Comparison of ENCODE assay signal across 27 cellular contexts in the genomic region with DNA sequence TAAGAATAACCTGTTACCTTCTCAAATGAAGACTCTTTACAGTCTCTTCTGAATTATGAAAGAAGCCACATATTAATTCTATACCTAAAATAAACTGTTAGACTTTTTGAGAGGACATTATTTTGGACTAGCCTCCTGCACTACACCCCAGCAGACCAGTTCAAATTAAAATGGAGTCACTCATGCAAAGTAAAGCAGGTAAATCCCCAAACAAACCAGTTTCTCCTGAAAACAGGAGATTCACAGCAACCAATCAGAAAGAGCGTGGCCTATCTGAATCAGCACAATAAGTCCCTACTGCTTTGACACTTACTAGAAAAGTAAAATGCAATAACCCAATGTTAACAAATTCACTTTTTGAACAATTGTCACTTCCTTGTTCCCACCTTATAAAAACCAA. TPM values are rescaled to one million over a fixed set of nuclear protein-coding genes. Genes with fewer than 3 reads are reported as not detected.
DNase-seq lines count a peak whose midpoint lies in the region; ATAC-seq and TF ChIP-seq lines count a peak whose summit lies in the region.
"Had no signal": no experiment of that assay in that cellular context is flagged by ENCODE, and none has a peak within 500 bp of the region (broad histone marks: within the 10 kb centered on the region; RNA-seq: fewer than 3 reads in every experiment).

No MANE protein-coding gene starts in this region.

- H3K36me3 ChIP-seq in CD4-positive, CD25-positive, alpha-beta regulatory T cell (ENCODE audit: control insufficient read depth, insufficient read depth, low read length), result peaks cover 9% of the 10 kb centered on the region
- H3K36me3 ChIP-seq in sigmoid colon, result no peaks in the 10 kb centered on the region
- H3K36me3 ChIP-seq: ovary had no signal

- H3K4me1 ChIP-seq in CD4-positive, CD25-positive, alpha-beta regulatory T cell (ENCODE audit: control insufficient read depth, insufficient read depth, low read length, poor library complexity, severe bottlenecking), result peaks cover 8% of the 10 kb centered on the region
- H3K4me1 ChIP-seq in sigmoid colon, result peaks cover 0 to 11% (median 0%) of the 10 kb centered on the region in 4 donors

- DNase-seq in CD4-positive, CD25-positive, alpha-beta regulatory T cell, result no peak
- DNase-seq in GM12864 (ENCODE audit: low read depth) (peak; percentile 10), memory B cell (ENCODE audit: low spot score in 2 of 2) (no peak), sigmoid colon (no peak), AML-193 (lab: John Stamatoyannopoulos, UW) (no peak)
- DNase-seq: activated CD4-positive, alpha-beta T cell treated with anti-CD3 and anti-CD28 coated beads, Interleukin-2, amount 10 ng/mL, durations not matched to agents 24 days and 14 days; activated CD8-positive, alpha-beta memory T cell treated with anti-CD3 and anti-CD28 coated beads, Interleukin-2, amount 10 ng/mL, durations not matched to agents 7 days and 5 days; amygdala; erythroblast; head of caudate nucleus; kidney glomerular epithelial cell; lower lobe of right lung; NCI-H1092; NCI-H446 treated with DMSO at 0.1 percent for 48 hours; NCI-H82; ovary; SHP77 treated with DMSO at 0.1 percent for 48 hours; stimulated activated naive CD4-positive, alpha-beta T cell; upper lobe of left lung had no signal

- no peak for TF ChIP-seq POLR2A in sigmoid colon (IDR thresholded peaks at IDR 0.05)

- 97 to 98% methylated on average over 1 of the region's 1 CpG for WGBS in sigmoid colon, 2 donors

- no peak overlapping the region for H3K4me3 ChIP-seq in CD4-positive, CD25-positive, alpha-beta regulatory T cell (ENCODE audit: low read depth, low read length)
- H3K4me3 ChIP-seq in GM12864 (ENCODE audit: low read depth, low read length), result no peak overlapping the region
- H3K4me3 ChIP-seq in sigmoid colon, result no peak overlapping the region
- H3K4me3 ChIP-seq: lower lobe of right lung, ovary, skin epidermis, upper lobe of left lung had no signal

- no peak for TF ChIP-seq CTCF in GM12864 (IDR thresholded peaks at IDR 0.05; ENCODE audit: low read depth, low read length, missing control alignments)
- TF ChIP-seq CTCF in sigmoid colon (IDR thresholded peaks at IDR 0.05), result no peak

- H3K4me3 Mint-ChIP-seq in CD4-positive, CD25-positive, alpha-beta regulatory T cell, result no peak overlapping the region
- H3K4me3 Mint-ChIP-seq in activated T-helper 17 cell treated with anti-CD3 and anti-CD28 coated beads, Interleukin-2, amount 50 U/mL, for 72 hours, result peak overlapping the region; percentile 31
- no peak overlapping the region for H3K4me3 Mint-ChIP-seq in memory B cell
- H3K4me3 Mint-ChIP-seq: activated CD4-positive, alpha-beta T cell treated with anti-CD3 and anti-CD28 coated beads, Interleukin-2, amount 10 ng/mL, durations not matched to agents 24 days and 14 days; activated CD8-positive, alpha-beta memory T cell treated with anti-CD3 and anti-CD28 coated beads, Interleukin-2, amount 10 ng/mL, durations not matched to agents 7 days and 5 days; activated T-helper 1 cell treated with anti-CD3 and anti-CD28 coated beads, Interleukin-12 subunit alpha, Interleukin-12 subunit beta, Interleukin-2, Interleukin-4 antibody, amounts not matched to agents 30 ng/mL and 10 ng/mL and 1 ng/mL, durations not matched to agents 14 hours and 24 hours and 36 hours; CD14-positive monocyte; nephron had no signal

- peaks cover 12% of the 10 kb centered on the region for H3K36me3 Mint-ChIP-seq in CD4-positive, CD25-positive, alpha-beta regulatory T cell
- peaks cover 40% of the 10 kb centered on the region for H3K36me3 Mint-ChIP-seq in activated T-helper 17 cell treated with anti-CD3 and anti-CD28 coated beads, Interleukin-2, amount 50 U/mL, for 72 hours (ENCODE audit: low read depth)
- peaks cover 15% of the 10 kb centered on the region for H3K36me3 Mint-ChIP-seq in memory B cell

- no peak overlapping the region for H3K27ac ChIP-seq in CD4-positive, CD25-positive, alpha-beta regulatory T cell (ENCODE audit: insufficient read depth, low read length, poor library complexity, severe bottlenecking)
- H3K27ac ChIP-seq in sigmoid colon, result no peak overlapping the region
- H3K27ac ChIP-seq: lower lobe of right lung, ovary, skin epidermis, upper lobe of left lung, VCaP had no signal

- H3K4me1 Mint-ChIP-seq in CD4-positive, CD25-positive, alpha-beta regulatory T cell, result peaks cover 55 to 80% (median 66%) of the 10 kb centered on the region in 4 donors
- H3K4me1 Mint-ChIP-seq in activated T-helper 17 cell treated with anti-CD3 and anti-CD28 coated beads, Interleukin-2, amount 50 U/mL, for 72 hours, result peaks cover 30% of the 10 kb centered on the region
- H3K4me1 Mint-ChIP-seq in memory B cell, result peaks cover 21% of the 10 kb centered on the region

- no peak for ATAC-seq in CD4-positive, CD25-positive, alpha-beta regulatory T cell (ENCODE audit: low read depth in 2 of 2)
- peak; percentile 74 for ATAC-seq in activated T-helper 17 cell treated with anti-CD3 and anti-CD28 coated beads, Interleukin-2, amount 50 U/mL, for 72 hours (replicated peaks)
- no peak for ATAC-seq in memory B cell (ENCODE audit: low read depth)
- ATAC-seq in HG02763 (IDR thresholded peaks at IDR 0.05; ENCODE audit: unreplicated experiment), result no peak
- ATAC-seq: activated CD8-positive, alpha-beta memory T cell treated with anti-CD3 and anti-CD28 coated beads, Interleukin-2, amount 10 ng/mL, durations not matched to agents 7 days and 5 days; lower lobe of right lung had no signal

- TF ChIP-seq EP300 in sigmoid colon (IDR thresholded peaks at IDR 0.05), result no peak

- intact Hi-C loops in sigmoid colon (cut with DNase I), result no loop called here

- no peaks in the 10 kb centered on the region for H3K27me3 Mint-ChIP-seq in CD4-positive, CD25-positive, alpha-beta regulatory T cell
- no peaks in the 10 kb centered on the region for H3K27me3 Mint-ChIP-seq in activated T-helper 17 cell treated with anti-CD3 and anti-CD28 coated beads, Interleukin-2, amount 50 U/mL, for 72 hours
- H3K27me3 Mint-ChIP-seq in memory B cell, result no peaks in the 10 kb centered on the region
- H3K27me3 Mint-ChIP-seq: activated CD4-positive, alpha-beta T cell treated with anti-CD3 and anti-CD28 coated beads, Interleukin-2, amount 10 ng/mL, durations not matched to agents 24 days and 14 days; activated CD8-positive, alpha-beta memory T cell treated with anti-CD3 and anti-CD28 coated beads, Interleukin-2, amount 10 ng/mL, durations not matched to agents 7 days and 5 days had no signal

- H3K27ac Mint-ChIP-seq in CD4-positive, CD25-positive, alpha-beta regulatory T cell, result peak overlapping the region in 2 of 3 donors; percentile 41 to 80
- peak overlapping the region; percentile 70 for H3K27ac Mint-ChIP-seq in activated T-helper 17 cell treated with anti-CD3 and anti-CD28 coated beads, Interleukin-2, amount 50 U/mL, for 72 hours
- H3K27ac Mint-ChIP-seq in memory B cell, result peak overlapping the region; percentile 39
- H3K27ac Mint-ChIP-seq: activated CD4-positive, alpha-beta T cell treated with anti-CD3 and anti-CD28 coated beads, Interleukin-2, amount 10 ng/mL, durations not matched to agents 24 days and 14 days; activated CD8-positive, alpha-beta memory T cell treated with anti-CD3 and anti-CD28 coated beads, Interleukin-2, amount 10 ng/mL, durations not matched to agents 7 days and 5 days; activated naive CD4-positive, alpha-beta T cell treated with anti-CD3 and anti-CD28 coated beads, Interleukin-2, amount 50 U/mL, for 72 hours; activated T-helper 1 cell treated with anti-CD3 and anti-CD28 coated beads, Interleukin-12 subunit alpha, Interleukin-12 subunit beta, Interleukin-2, Interleukin-4 antibody, amounts not matched to agents 30 ng/mL and 10 ng/mL and 1 ng/mL, durations not matched to agents 14 hours and 24 hours and 36 hours; nephron had no signal

- H3K9me3 ChIP-seq in CD4-positive, CD25-positive, alpha-beta regulatory T cell (ENCODE audit: control insufficient read depth in 2 of 2, low read length in 2 of 2), result no peaks in the 10 kb centered on the region
- H3K9me3 ChIP-seq in sigmoid colon, result no peaks in the 10 kb centered on the region
- H3K9me3 ChIP-seq: lower lobe of right lung, ovary, upper lobe of left lung had no signal

- no peaks in the 10 kb centered on the region for H3K9me3 Mint-ChIP-seq in CD4-positive, CD25-positive, alpha-beta regulatory T cell
- no peaks in the 10 kb centered on the region for H3K9me3 Mint-ChIP-seq in activated T-helper 17 cell treated with anti-CD3 and anti-CD28 coated beads, Interleukin-2, amount 50 U/mL, for 72 hours
- no peaks in the 10 kb centered on the region for H3K9me3 Mint-ChIP-seq in memory B cell
- H3K9me3 Mint-ChIP-seq: activated CD4-positive, alpha-beta T cell treated with anti-CD3 and anti-CD28 coated beads, Interleukin-2, amount 10 ng/mL, durations not matched to agents 24 days and 14 days; activated naive CD4-positive, alpha-beta T cell treated with anti-CD3 and anti-CD28 coated beads, Interleukin-2, amount 50 U/mL, for 72 hours; activated T-helper 1 cell treated with anti-CD3 and anti-CD28 coated beads, Interleukin-12 subunit alpha, Interleukin-12 subunit beta, Interleukin-2, Interleukin-4 antibody, amounts not matched to agents 30 ng/mL and 10 ng/mL and 1 ng/mL, durations not matched to agents 14 hours and 24 hours and 36 hours; CD14-positive monocyte; nephron had no signal

- H3K27me3 ChIP-seq in CD4-positive, CD25-positive, alpha-beta regulatory T cell (ENCODE audit: control insufficient read depth, insufficient read depth, low read length), result no peaks in the 10 kb centered on the region
- no peaks in the 10 kb centered on the region for H3K27me3 ChIP-seq in sigmoid colon
- H3K27me3 ChIP-seq: ovary, upper lobe of left lung had no signal

RNA-seq across cellular contexts. Expression of a gene that starts 58.8 kb away (rescaled TPM):
- total RNA-seq in CD4-positive, CD25-positive, alpha-beta regulatory T cell, result 144 TPM
- polyA plus RNA-seq in CD4-positive, CD25-positive, alpha-beta regulatory T cell, result 10 to 100 TPM; 49.5 to 56.8 (median 52.8) TPM
- total RNA-seq in activated T-helper 17 cell treated with anti-CD3 and anti-CD28 coated beads, Interleukin-2, amount 50 U/mL, for 72 hours, result 100 to 1,000 TPM in 1 of 2 donors, 10 to 100 TPM in 1; 83.5 to 117 TPM
- total RNA-seq in sigmoid colon, result 10 to 100 TPM; 19.4 to 24.6 (median 22.0) TPM
- polyA plus RNA-seq in sigmoid colon, result 10 to 100 TPM; 24.0 to 42.5 (median 37.2) TPM
